Comparison of ENCODE assay signal across 22 cellular contexts in genomic region chr16:3595521-3596021, GRCh38. TPM values are rescaled to one million over a fixed set of nuclear protein-coding genes. Genes with fewer than 3 reads are reported as not detected.
A peak's percentile ranks its signal among the peaks of the same experiment; 100 is the strongest.
DNase-seq lines count a peak whose midpoint lies in the region; ATAC-seq and TF ChIP-seq lines count a peak whose summit lies in the region.
"Had no signal": no experiment of that assay in that cellular context is flagged by ENCODE, and none has a peak within 500 bp of the region (broad histone marks: within the 10 kb centered on the region; RNA-seq: fewer than 3 reads in every experiment).

No MANE protein-coding gene starts in this region.

- peaks cover 19% of the 10 kb centered on the region for H3K36me3 ChIP-seq in left ventricle myocardium inferior

- TF ChIP-seq CTCF in left ventricle myocardium inferior (IDR thresholded peaks at IDR 0.05; ENCODE audit: borderline replicate concordance), result no peak
- TF ChIP-seq CTCF in activated B cell treated with CpG ODN at 0.5 μM for 24 hours (IDR thresholded peaks at IDR 0.05), result no peak

- POLR2A ChIA-PET in activated B cell treated with CpG ODN at 0.5 μM for 24 hours (lab: Charles Lee), result no interaction called here

- CTCF ChIA-PET in activated B cell treated with CpG ODN at 0.5 μM for 24 hours (lab: Charles Lee), result no interaction called here

- no peak overlapping the region for H3K4me3 ChIP-seq in left ventricle myocardium inferior
- H3K4me3 ChIP-seq: GM23338, MG63 had no signal

- peaks cover 24% of the 10 kb centered on the region for H3K4me1 ChIP-seq in left ventricle myocardium inferior

- no peaks in the 10 kb centered on the region for H3K4me1 Mint-ChIP-seq in activated B cell treated with CpG ODN at 0.5 μM for 24 hours
- H3K4me1 Mint-ChIP-seq in natural killer cell treated with Interleukin-12 subunit alpha and Interleukin-12 subunit beta and Interleukin-15 and Interleukin-18, amount 100 ng/mL, for 72 hours (ENCODE audit: low read depth in 2 of 2), result peaks cover 8 to 15% of the 10 kb centered on the region in 2 donors
- peaks cover 20% of the 10 kb centered on the region for H3K4me1 Mint-ChIP-seq in stimulated activated effector memory CD8-positive, alpha-beta T cell treated with anti-CD3 and anti-CD28 coated beads, Interleukin-12 subunit alpha, Interleukin-12 subunit beta, amount 100 ng/mL, for 72 hours
- H3K4me1 Mint-ChIP-seq: GM23338 had no signal

- H3K9me3 ChIP-seq in left ventricle myocardium inferior (replicated peaks), result no peaks in the 10 kb centered on the region

- H3K27me3 ChIP-seq in left ventricle myocardium inferior (ENCODE audit: low read depth), result no peaks in the 10 kb centered on the region
- H3K27me3 ChIP-seq: MG63 had no signal

- H3K9me3 Mint-ChIP-seq in activated B cell treated with CpG ODN at 0.5 μM for 24 hours, result no peaks in the 10 kb centered on the region
- no peaks in the 10 kb centered on the region for H3K9me3 Mint-ChIP-seq in natural killer cell treated with Interleukin-12 subunit alpha and Interleukin-12 subunit beta and Interleukin-15 and Interleukin-18, amount 100 ng/mL, for 72 hours
- no peaks in the 10 kb centered on the region for H3K9me3 Mint-ChIP-seq in stimulated activated effector memory CD8-positive, alpha-beta T cell treated with anti-CD3 and anti-CD28 coated beads, Interleukin-12 subunit alpha, Interleukin-12 subunit beta, amount 100 ng/mL, for 72 hours

- no peaks in the 10 kb centered on the region for H3K27me3 Mint-ChIP-seq in activated B cell treated with CpG ODN at 0.5 μM for 24 hours
- peaks cover 0 to 3% of the 10 kb centered on the region in 2 donors for H3K27me3 Mint-ChIP-seq in natural killer cell treated with Interleukin-12 subunit alpha and Interleukin-12 subunit beta and Interleukin-15 and Interleukin-18, amount 100 ng/mL, for 72 hours

- H3K27ac Mint-ChIP-seq in activated B cell treated with CpG ODN at 0.5 μM for 24 hours, result peak overlapping the region; percentile 19
- H3K27ac Mint-ChIP-seq in natural killer cell treated with Interleukin-12 subunit alpha and Interleukin-12 subunit beta and Interleukin-15 and Interleukin-18, amount 100 ng/mL, for 72 hours, result peak overlapping the region in 1 of 2 donors; percentile 45
- no peak overlapping the region for H3K27ac Mint-ChIP-seq in stimulated activated effector memory CD8-positive, alpha-beta T cell treated with anti-CD3 and anti-CD28 coated beads, Interleukin-12 subunit alpha, Interleukin-12 subunit beta, amount 100 ng/mL, for 72 hours
- H3K27ac Mint-ChIP-seq: GM23338 had no signal

- no peak for ATAC-seq in Right ventricle myocardium superior (ENCODE audit: poor library complexity)
- no peak for ATAC-seq in activated B cell treated with CpG ODN at 0.5 μM for 24 hours (ENCODE audit: low read depth)
- ATAC-seq in natural killer cell treated with Interleukin-12 subunit alpha and Interleukin-12 subunit beta and Interleukin-15 and Interleukin-18, amount 100 ng/mL, for 72 hours, result peak; percentile 39 to 76
- ATAC-seq in stimulated activated effector memory CD8-positive, alpha-beta T cell treated with anti-CD3 and anti-CD28 coated beads, Interleukin-12 subunit alpha, Interleukin-12 subunit beta, amount 100 ng/mL, for 72 hours, result peak; percentile 6
- ATAC-seq: GM23338 had no signal

- H3K4me3 Mint-ChIP-seq in activated B cell treated with CpG ODN at 0.5 μM for 24 hours, result no peak overlapping the region
- peak overlapping the region; percentile 3 for H3K4me3 Mint-ChIP-seq in natural killer cell treated with Interleukin-12 subunit alpha and Interleukin-12 subunit beta and Interleukin-15 and Interleukin-18, amount 100 ng/mL, for 72 hours
- H3K4me3 Mint-ChIP-seq in stimulated activated effector memory CD8-positive, alpha-beta T cell treated with anti-CD3 and anti-CD28 coated beads, Interleukin-12 subunit alpha, Interleukin-12 subunit beta, amount 100 ng/mL, for 72 hours, result no peak overlapping the region
- H3K4me3 Mint-ChIP-seq: GM23338 had no signal

- no peak for DNase-seq in left ventricle myocardium inferior
- no peak for DNase-seq in Right ventricle myocardium superior
- no peak for DNase-seq in activated B cell treated with CpG ODN at 0.5 μM for 24 hours
- no peak for DNase-seq in natural killer cell treated with Interleukin-12 subunit alpha and Interleukin-12 subunit beta and Interleukin-15 and Interleukin-18, amount 100 ng/mL, for 72 hours (ENCODE audit: low spot score)
- DNase-seq in stimulated activated effector memory CD8-positive, alpha-beta T cell treated with anti-CD3 and anti-CD28 coated beads, Interleukin-12 subunit alpha, Interleukin-12 subunit beta, amount 100 ng/mL, for 72 hours (ENCODE audit: low spot score in 2 of 2), result no peak
- DNase-seq in DMS 273 treated with DMSO at 0.1 percent for 48 hours (lab: John Stamatoyannopoulos, UW), result no peak
- DNase-seq in globus pallidus (ENCODE audit: low spot score), result no peak
- DNase-seq in DMS153 (lab: John Stamatoyannopoulos, UW), result no peak
- DNase-seq: Calu3, DMS53, HCEC 1CT, IMR-90, KG1, MG63, NCI-H2029, NCI-H526 treated with DMSO at 0.1 percent for 48 hours, RPMI8226, SHP77 had no signal

- peak overlapping the region; percentile 25 for H3K27ac ChIP-seq in left ventricle myocardium inferior (replicated peaks)

- H3K36me3 Mint-ChIP-seq in activated B cell treated with CpG ODN at 0.5 μM for 24 hours (ENCODE audit: low read depth), result peaks cover 37% of the 10 kb centered on the region
- H3K36me3 Mint-ChIP-seq in natural killer cell treated with Interleukin-12 subunit alpha and Interleukin-12 subunit beta and Interleukin-15 and Interleukin-18, amount 100 ng/mL, for 72 hours, result peaks cover 5% of the 10 kb centered on the region
- peaks cover 16% of the 10 kb centered on the region for H3K36me3 Mint-ChIP-seq in stimulated activated effector memory CD8-positive, alpha-beta T cell treated with anti-CD3 and anti-CD28 coated beads, Interleukin-12 subunit alpha, Interleukin-12 subunit beta, amount 100 ng/mL, for 72 hours

- intact Hi-C loops in left ventricle myocardium inferior (cut with micrococcal nuclease) (no loop called here), Right ventricle myocardium superior (cut with DNase I) (no loop called here), activated B cell treated with CpG ODN at 0.5 μM for 24 hours (cut with micrococcal nuclease) (no loop called here)

RNA-seq across cellular contexts. Expression of gene SLX4, which starts 15.8 kb away (rescaled TPM):
- total RNA-seq in left ventricle myocardium inferior, result 2.5 TPM
- 3.2 TPM for total RNA-seq in Right ventricle myocardium superior
- 11.4 and 13.0 TPM in 2 replicates for total RNA-seq in activated B cell treated with CpG ODN at 0.5 μM for 24 hours
- total RNA-seq in natural killer cell treated with Interleukin-12 subunit alpha and Interleukin-12 subunit beta and Interleukin-15 and Interleukin-18, amount 100 ng/mL, for 72 hours, result 10 to 100 TPM; 13.4 to 18.4 TPM

RNA-seq across cellular contexts. Expression of gene NLRC3, which starts 18.4 kb away (rescaled TPM):
- total RNA-seq in left ventricle myocardium inferior (0.93 TPM), Right ventricle myocardium superior (0.89 TPM), activated B cell treated with CpG ODN at 0.5 μM for 24 hours (18.5 and 22.2 TPM in 2 replicates)
- total RNA-seq in natural killer cell treated with Interleukin-12 subunit alpha and Interleukin-12 subunit beta and Interleukin-15 and Interleukin-18, amount 100 ng/mL, for 72 hours, result 10 to 100 TPM; 48.3 to 61.8 TPM
- total RNA-seq: G401, IMR-90, NCI-H460, SK-MEL-5 had no signal

RNA-seq across cellular contexts. Expression of gene DNASE1, which starts 58.9 kb away (rescaled TPM):
- total RNA-seq in left ventricle myocardium inferior, result 7.7 TPM
- 8.1 TPM for total RNA-seq in Right ventricle myocardium superior
- total RNA-seq in activated B cell treated with CpG ODN at 0.5 μM for 24 hours, result 25.6 and 28.5 TPM in 2 replicates
- 10 to 100 TPM; 19.1 to 25.5 TPM for total RNA-seq in natural killer cell treated with Interleukin-12 subunit alpha and Interleukin-12 subunit beta and Interleukin-15 and Interleukin-18, amount 100 ng/mL, for 72 hours

Comparison
In these comparisons a context has a peak if more than half of its experiments do, and no peak if none do; other contexts are left out.
1. ATAC-seq: peak in natural killer cell treated with Interleukin-12 subunit alpha and Interleukin-12 subunit beta and Interleukin-15 and Interleukin-18, amount 100 ng/mL, for 72 hours (2 of 2) and stimulated activated effector memory CD8-positive, alpha-beta T cell treated with anti-CD3 and anti-CD28 coated beads, Interleukin-12 subunit alpha, Interleukin-12 subunit beta, amount 100 ng/mL, for 72 hours (single experiment); none in Right ventricle myocardium superior (single experiment) and activated B cell treated with CpG ODN at 0.5 μM for 24 hours (single experiment).
2. RNA of gene NLRC3, which starts 18.4 kb away (total RNA-seq): 48.3 to 61.8 TPM in natural killer cell treated with Interleukin-12 subunit alpha and Interleukin-12 subunit beta and Interleukin-15 and Interleukin-18, amount 100 ng/mL, for 72 hours and 18.5 to 22.2 TPM in activated B cell treated with CpG ODN at 0.5 μM for 24 hours; 0.93 TPM in left ventricle myocardium inferior (single experiment) and 0.89 TPM in Right ventricle myocardium superior (single experiment); every median in the first group is over 10 times any median in the second.